ENCODE assay signal across 14 cellular contexts in genomic region chr10:44008270-44008916, GRCh38.
DNase-seq lines count a peak whose midpoint lies in the region; ATAC-seq and TF ChIP-seq lines count a peak whose summit lies in the region.
"Had no signal": no experiment of that assay in that cellular context is flagged by ENCODE, and none has a peak within 500 bp of the region (broad histone marks: within the 10 kb centered on the region; RNA-seq: fewer than 3 reads in every experiment).

No MANE protein-coding gene starts in this region.

- peak overlapping the region; percentile 41 to 75 (median 64) for H3K27ac ChIP-seq in gastrocnemius medialis
- H3K27ac ChIP-seq in upper lobe of right lung = no peak overlapping the region
- H3K27ac ChIP-seq in stomach = peak overlapping the region in 1 of 5 donors; percentile 42
- H3K27ac ChIP-seq: SJSA1 had no signal

- intact Hi-C loops in MCF 10A (cut with micrococcal nuclease) = no loop called here
- intact Hi-C loops in gastrocnemius medialis (cut with DNase I; ENCODE audit: low total_unique reads) = no loop called here
- intact Hi-C loops in upper lobe of right lung (cut with DNase I) = no loop called here
- intact Hi-C loops in stomach (cut with DNase I; ENCODE audit: low total_unique reads) = no loop called here

- no peak for TF ChIP-seq EP300 in stomach (IDR thresholded peaks at IDR 0.05)

- no peak overlapping the region for H3K27ac Mint-ChIP-seq in MCF 10A (ENCODE audit: low read depth, unreplicated experiment)
- no peak overlapping the region for H3K27ac Mint-ChIP-seq in stimulated activated naive B cell treated with anti-CD40 and anti-IgM and Interleukin-4, amounts not matched to agents 10 μg/mL and 1 μg/mL and 100 μg/mL, for 72 hours
- H3K27ac Mint-ChIP-seq: mesothelial cell of epicardium had no signal

- peak; percentile 19 for DNase-seq in MCF 10A (ENCODE audit: unreplicated experiment)
- DNase-seq in gastrocnemius medialis = no peak
- no peak for DNase-seq in upper lobe of right lung
- no peak for DNase-seq in stimulated activated naive B cell treated with anti-CD40 and anti-IgM and Interleukin-4, amounts not matched to agents 10 μg/mL and 1 μg/mL and 100 μg/mL, for 72 hours
- DNase-seq in effector CD4-positive, alpha-beta T cell = no peak
- DNase-seq in stomach = no peak
- DNase-seq: activated CD8-positive, alpha-beta memory T cell treated with anti-CD3 and anti-CD28 coated beads, Interleukin-2, amount 50 U/mL, for 48 hours; effector CD8-positive, alpha-beta T cell; NCI-H1436; stimulated activated CD4-positive, alpha-beta T cell treated with anti-CD3 and anti-CD28 coated beads, Interleukin-1b, Interleukin-23, amount 100 ng/mL, for 48 hours had no signal

- H3K4me1 ChIP-seq in gastrocnemius medialis = peaks cover 0 to 3% of the 10 kb centered on the region in 2 donors
- no peaks in the 10 kb centered on the region for H3K4me1 ChIP-seq in upper lobe of right lung
- H3K4me1 ChIP-seq in stomach = peaks cover 0 to 4% (median 0%) of the 10 kb centered on the region in 4 donors
- H3K4me1 ChIP-seq: SJSA1 had no signal

- in situ Hi-C loops in gastrocnemius medialis (cut with MboI; ENCODE audit: low sequenced_read_pairs in 4 of 4) = no loop called here

- H3K27me3 ChIP-seq in gastrocnemius medialis (no peaks in the 10 kb centered on the region), upper lobe of right lung (no peaks in the 10 kb centered on the region), stomach (no peaks in the 10 kb centered on the region)
- H3K27me3 ChIP-seq: SJSA1 had no signal

- no peaks in the 10 kb centered on the region for H3K9me3 Mint-ChIP-seq in MCF 10A (ENCODE audit: unreplicated experiment)
- H3K9me3 Mint-ChIP-seq in stimulated activated naive B cell treated with anti-CD40 and anti-IgM and Interleukin-4, amounts not matched to agents 10 μg/mL and 1 μg/mL and 100 μg/mL, for 72 hours = peaks cover 2 to 3% of the 10 kb centered on the region in 2 donors
- H3K9me3 Mint-ChIP-seq: mesothelial cell of epicardium had no signal

- H3K4me3 ChIP-seq in gastrocnemius medialis = no peak overlapping the region
- no peak overlapping the region for H3K4me3 ChIP-seq in upper lobe of right lung
- no peak overlapping the region for H3K4me3 ChIP-seq in stomach
- H3K4me3 ChIP-seq: SJSA1 had no signal

- TF ChIP-seq POLR2A in gastrocnemius medialis (IDR thresholded peaks at IDR 0.05) (no peak), stomach (IDR thresholded peaks at IDR 0.05) (no peak)

- POLR2A ChIA-PET in MCF 10A (lab: Yijun Ruan, JAX) = no interaction called here

- H3K9me3 ChIP-seq in gastrocnemius medialis = no peaks in the 10 kb centered on the region
- no peaks in the 10 kb centered on the region for H3K9me3 ChIP-seq in upper lobe of right lung
- no peaks in the 10 kb centered on the region for H3K9me3 ChIP-seq in stomach
- H3K9me3 ChIP-seq: SJSA1 had no signal

- TF ChIP-seq CTCF in MCF 10A (IDR thresholded peaks at IDR 0.05; ENCODE audit: unreplicated experiment) (no peak), gastrocnemius medialis (IDR thresholded peaks at IDR 0.05 in 4 of 5, conservative IDR thresholded peaks at IDR 0.05 in 1 of 5) (no peak), upper lobe of right lung (IDR thresholded peaks at IDR 0.05) (no peak), stomach (IDR thresholded peaks at IDR 0.05) (no peak)

- WGBS in stomach, 5 donors = 63 to 72% (median 69%) methylated on average over 10 of the region's 10 CpGs

- H3K4me3 Mint-ChIP-seq in MCF 10A (ENCODE audit: unreplicated experiment) = no peak overlapping the region
- no peak overlapping the region for H3K4me3 Mint-ChIP-seq in stimulated activated naive B cell treated with anti-CD40 and anti-IgM and Interleukin-4, amounts not matched to agents 10 μg/mL and 1 μg/mL and 100 μg/mL, for 72 hours
- H3K4me3 Mint-ChIP-seq: mesothelial cell of epicardium had no signal

- H3K36me3 ChIP-seq in gastrocnemius medialis (no peaks in the 10 kb centered on the region), upper lobe of right lung (no peaks in the 10 kb centered on the region), stomach (no peaks in the 10 kb centered on the region)
- H3K36me3 ChIP-seq: SJSA1 had no signal

- CTCF ChIA-PET in MCF 10A (lab: Yijun Ruan, JAX) = no interaction called here

- BruUV-seq in MCF 10A (replicated peaks; lab: Mats Ljungman, UMichigan) = no TSS peak

- peaks cover 15% of the 10 kb centered on the region for H3K27me3 Mint-ChIP-seq in MCF 10A (ENCODE audit: insufficient read depth, unreplicated experiment)
- peaks cover 0 to 4% of the 10 kb centered on the region in 2 donors for H3K27me3 Mint-ChIP-seq in stimulated activated naive B cell treated with anti-CD40 and anti-IgM and Interleukin-4, amounts not matched to agents 10 μg/mL and 1 μg/mL and 100 μg/mL, for 72 hours

- ATAC-seq in GM19023 (IDR thresholded peaks at IDR 0.05; ENCODE audit: unreplicated experiment) = peak; percentile 57
- ATAC-seq in HG03045 (IDR thresholded peaks at IDR 0.05; ENCODE audit: unreplicated experiment) = peak; percentile 59
- peak; percentile 49 to 60 for ATAC-seq in gastrocnemius medialis
- no peak for ATAC-seq in upper lobe of right lung
- ATAC-seq in stimulated activated naive B cell treated with anti-CD40 and anti-IgM and Interleukin-4, amounts not matched to agents 10 μg/mL and 1 μg/mL and 100 μg/mL, for 72 hours (replicated peaks) = no peak

- H3K36me3 Mint-ChIP-seq in MCF 10A (ENCODE audit: insufficient read depth, unreplicated experiment) = no peaks in the 10 kb centered on the region
- no peaks in the 10 kb centered on the region for H3K36me3 Mint-ChIP-seq in stimulated activated naive B cell treated with anti-CD40 and anti-IgM and Interleukin-4, amounts not matched to agents 10 μg/mL and 1 μg/mL and 100 μg/mL, for 72 hours
- H3K36me3 Mint-ChIP-seq: mesothelial cell of epicardium had no signal

- H3K4me1 Mint-ChIP-seq in MCF 10A (ENCODE audit: insufficient read depth, unreplicated experiment) = peaks cover 13% of the 10 kb centered on the region
- peaks cover 0 to 3% of the 10 kb centered on the region in 2 donors for H3K4me1 Mint-ChIP-seq in stimulated activated naive B cell treated with anti-CD40 and anti-IgM and Interleukin-4, amounts not matched to agents 10 μg/mL and 1 μg/mL and 100 μg/mL, for 72 hours

Comparison
In these comparisons a context has a peak if more than half of its experiments do, and no peak if none do; other contexts are left out.
1. ATAC-seq: peak in GM19023 (single experiment), HG03045 (single experiment) and gastrocnemius medialis (2 of 2); none in upper lobe of right lung (single experiment) and stimulated activated naive B cell treated with anti-CD40 and anti-IgM and Interleukin-4, amounts not matched to agents 10 μg/mL and 1 μg/mL and 100 μg/mL, for 72 hours (0 of 2).